ENCODE assay signal across 10 cellular contexts in genomic region chr11:54645606-54646005, GRCh38. TPM values are rescaled to one million over a fixed set of nuclear protein-coding genes. Genes with fewer than 3 reads are reported as not detected.
DNase-seq lines count a peak whose midpoint lies in the region; TF ChIP-seq lines count a peak whose summit lies in the region.
"Not testable (repeated sequence)": the region's sequence is repeated elsewhere in the genome, so short reads cannot be mapped to it uniquely, and the experiment has no call there.
"Had no signal": no experiment of that assay in that cellular context is flagged by ENCODE, and none has a peak within 500 bp of the region (broad histone marks: within the 10 kb centered on the region; RNA-seq: fewer than 3 reads in every experiment).

No MANE protein-coding gene starts in this region.

- not testable (repeated sequence) for TF ChIP-seq CTCF in PC-9 (conservative IDR thresholded peaks at IDR 0.05)

- H3K9me2 ChIP-seq in Karpas-422 (replicated peaks; ENCODE audit: insufficient read depth, low read length); PC-9 (ENCODE audit: insufficient read depth): not testable (repeated sequence)

- not testable (repeated sequence) for H4K20me1 ChIP-seq in Karpas-422 (ENCODE audit: insufficient read depth, low read depth, low read length); PC-9 (ENCODE audit: insufficient read depth)

- H3K36me3 ChIP-seq in Karpas-422 (ENCODE audit: insufficient read depth, low read length); PC-9 (ENCODE audit: low read depth): not testable (repeated sequence)

- not testable (repeated sequence) for H3F3A ChIP-seq in PC-9 (ENCODE audit: insufficient read depth, low read depth)

- not testable (repeated sequence) for H3K9me3 ChIP-seq in Karpas-422 (ENCODE audit: low read length); PC-9 (ENCODE audit: insufficient read depth, low read depth)

- intact Hi-C loops in PC-9 (cut with micrococcal nuclease; ENCODE audit: unreplicated experiment): not testable (repeated sequence)

- H3K4me1 ChIP-seq in Karpas-422 (ENCODE audit: low read length); PC-9 (replicated peaks; ENCODE audit: insufficient read depth): not testable (repeated sequence)

- CTCF ChIA-PET in PC-9 (lab: Charles Lee): not testable (repeated sequence)

- H3K4me3 ChIP-seq in Karpas-422 (ENCODE audit: low read length) (0 out of 2 replicates have a peak overlapping the region, but pooled peaks have one; percentile 30), PC-9 (peak overlapping the region; percentile 47; the same call in 1 of the 2 replicates)

- H3K79me2 ChIP-seq in Karpas-422 (ENCODE audit: low read length); PC-9 (ENCODE audit: low read depth): not testable (repeated sequence)

- not testable (repeated sequence) for H3K27me3 ChIP-seq in Karpas-422 (ENCODE audit: low read length); PC-9 (ENCODE audit: insufficient read depth, low read depth)

- H3K9ac ChIP-seq in Karpas-422 (ENCODE audit: low read length): not testable (repeated sequence)

- POLR2A ChIA-PET in PC-9 (lab: Charles Lee; ENCODE audit: unreplicated experiment): not testable (repeated sequence)

- peak overlapping the region; percentile 27 for H3K4me2 ChIP-seq in Karpas-422 (ENCODE audit: low read depth, low read length, poor library complexity, severe bottlenecking)
- H3K4me2 ChIP-seq in PC-9: peak overlapping the region; percentile 73

- DNase-seq in DMS53 (lab: John Stamatoyannopoulos, UW) (peak; percentile 80), NCI-H748 (lab: John Stamatoyannopoulos, UW; ENCODE audit: unreplicated experiment) (peak; percentile 74), SHP77 treated with DMSO at 0.1 percent for 48 hours (lab: John Stamatoyannopoulos, UW) (peak; percentile 6)
- not testable (repeated sequence) for DNase-seq in Karpas-422, PC-9

- not testable (repeated sequence) for BruUV-seq in PC-9 (replicated peaks; lab: Mats Ljungman, UMichigan)

- not testable (repeated sequence) for H3K27ac ChIP-seq in Karpas-422 (ENCODE audit: low read length); PC-9

- not testable (repeated sequence) for H2AFZ ChIP-seq in Karpas-422 (ENCODE audit: low read length)
- H2AFZ ChIP-seq in PC-9: peak overlapping the region; percentile 75

RNA-seq across cellular contexts. Expression of gene OR4C46, which starts 41.8 kb away (rescaled TPM):
- not detected in 2 replicates for total RNA-seq in Karpas-422 (2014; rRNA removed; shearing (Covaris generic); ENCODE audit: low replicate concordance)
- total RNA-seq in PC-9 (2021): not detected in 2 replicates
- total RNA-seq: A172; A673; B cell; CD4-positive, CD25-positive, alpha-beta regulatory T cell; CD8-positive, alpha-beta T cell had no signal
